ENCODE assay signal across 10 cellular contexts in the genomic region with DNA sequence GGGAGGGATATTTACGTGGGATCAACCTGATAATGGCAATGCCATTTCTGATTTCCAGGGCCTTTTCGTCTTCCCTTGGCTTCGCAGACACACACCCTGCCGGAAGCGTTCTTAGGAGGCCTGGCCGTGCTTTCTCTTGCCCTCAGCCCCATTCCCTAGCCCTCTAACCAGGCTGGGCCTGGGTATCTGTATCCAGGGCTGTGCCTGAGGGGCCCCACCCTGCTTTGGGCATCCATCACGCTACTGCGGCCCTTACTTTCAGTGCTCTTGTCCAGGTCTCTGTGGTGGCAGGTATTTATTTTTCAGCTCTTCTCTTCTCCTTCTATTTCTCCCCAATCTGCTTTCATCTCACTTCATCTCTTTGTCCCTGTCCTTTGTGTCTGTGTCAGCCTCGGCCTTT.
A peak's percentile ranks its signal among the peaks of the same experiment; 100 is the strongest.
DNase-seq lines count a peak whose midpoint lies in the region; ATAC-seq, FAIRE-seq and TF ChIP-seq lines count a peak whose summit lies in the region.
"Had no signal": no experiment of that assay in that cellular context is flagged by ENCODE, and none has a peak within 500 bp of the region (broad histone marks: within the 10 kb centered on the region; RNA-seq: fewer than 3 reads in every experiment).

No MANE protein-coding gene starts in this region.

- H3K4me2 ChIP-seq in hepatocyte: peak overlapping the region; percentile 60
- no peak overlapping the region for H3K4me2 ChIP-seq in smooth muscle cell

- intact Hi-C loops in psoas muscle (cut with DNase I): loop anchor here in 1 of 2 donors (5.0 kb wide), 1 partner anchor 33 kb away; no protein-coding TSS in a partner anchor

- H3K9me3 ChIP-seq in RWPE2 (ENCODE audit: severe bottlenecking): no peaks in the 10 kb centered on the region
- H3K9me3 ChIP-seq in hepatocyte (ENCODE audit: low read depth): no peaks in the 10 kb centered on the region
- H3K9me3 ChIP-seq in psoas muscle: no peaks in the 10 kb centered on the region
- no peaks in the 10 kb centered on the region for H3K9me3 ChIP-seq in smooth muscle cell (replicated peaks; ENCODE audit: low read depth)

- H3K36me3 ChIP-seq in ACC112 (ENCODE audit: insufficient read depth, low read length) (0 out of 2 replicates have a peak, but pooled peaks cover 3% of the 10 kb centered on the region), RWPE2 (ENCODE audit: low read depth) (peaks cover 4% of the 10 kb centered on the region; the same call in 1 of the 2 replicates), hepatocyte (replicated peaks; ENCODE audit: insufficient read depth, low read depth) (no peaks in the 10 kb centered on the region), psoas muscle (ENCODE audit: insufficient read depth in 1 of 2, low read depth in 1 of 2) (no peaks in the 10 kb centered on the region), smooth muscle cell (ENCODE audit: low read depth) (no peaks in the 10 kb centered on the region)

- TF ChIP-seq CTCF in RWPE2 (IDR thresholded peaks at IDR 0.05; ENCODE audit: poor library complexity, severe bottlenecking) (no peak), hepatocyte (IDR thresholded peaks at IDR 0.05; ENCODE audit: poor library complexity) (no peak), psoas muscle (IDR thresholded peaks at IDR 0.05) (no peak), smooth muscle cell (IDR thresholded peaks at IDR 0.05; ENCODE audit: borderline replicate concordance, insufficient read depth, poor library complexity, severe bottlenecking) (no peak)

- H3K4me1 ChIP-seq in ACC112 (ENCODE audit: control insufficient read depth, insufficient read depth, low read length, unreplicated experiment): peaks cover 91% of the 10 kb centered on the region
- H3K4me1 ChIP-seq in RWPE2 (ENCODE audit: insufficient read depth, poor library complexity, severe bottlenecking): peaks cover 80% of the 10 kb centered on the region
- peaks cover 87% of the 10 kb centered on the region for H3K4me1 ChIP-seq in hepatocyte (ENCODE audit: insufficient read depth)
- H3K4me1 ChIP-seq in psoas muscle: peaks cover 89% of the 10 kb centered on the region
- peaks cover 30% of the 10 kb centered on the region for H3K4me1 ChIP-seq in smooth muscle cell (ENCODE audit: low read depth)

- H2AFZ ChIP-seq in ACC112 (ENCODE audit: low read length, unreplicated experiment) (no peak overlapping the region), hepatocyte (no peak overlapping the region), smooth muscle cell (ENCODE audit: low read depth) (no peak overlapping the region)

- no peak for TF ChIP-seq POLR2A in GM12892 (IDR thresholded peaks at IDR 0.05; ENCODE audit: low read depth, low read length)

- H3K9ac ChIP-seq in smooth muscle cell (ENCODE audit: low read depth): no peak overlapping the region

- no peak for DNase-seq in RWPE2 (ENCODE audit: low spot score)
- no peak for DNase-seq in hepatocyte (ENCODE audit: low spot score)
- DNase-seq in psoas muscle: peak in 1 of 2 donors; percentile 54
- no peak for DNase-seq in smooth muscle cell (lab: John Stamatoyannopoulos, UW; ENCODE audit: unreplicated experiment)
- DNase-seq in activated T-cell treated with anti-CD3 and anti-CD28 coated beads, Interleukin-2, amount 50 U/mL, for 1 hour: no peak
- no peak for DNase-seq in AG20443 (ENCODE audit: low spot score)
- no peak for DNase-seq in GM12892 (ENCODE audit: insufficient read length)
- DNase-seq: IMR-90, NCI-H1694 treated with DMSO at 0.1 percent for 48 hours had no signal

- H3K27me3 ChIP-seq in ACC112 (ENCODE audit: insufficient read depth, low read length) (no peaks in the 10 kb centered on the region), RWPE2 (ENCODE audit: insufficient read depth, poor library complexity, severe bottlenecking) (no peaks in the 10 kb centered on the region), hepatocyte (no peaks in the 10 kb centered on the region), psoas muscle (ENCODE audit: insufficient read depth in 3 of 3, low read length in 2 of 3) (no peaks in the 10 kb centered on the region), smooth muscle cell (ENCODE audit: low read depth) (peaks cover 7% of the 10 kb centered on the region)

- WGBS in hepatocyte (ENCODE audit: low lambda C conversion rate, missing lambda C conversion rate): 94% methylated on average over 9 of the region's 9 CpGs
- WGBS in psoas muscle, 3 donors: 50 to 78% (median 56%) methylated on average over 9 of the region's 9 CpGs
- WGBS in smooth muscle cell (ENCODE audit: low lambda C conversion rate): 95% methylated on average over 9 of the region's 9 CpGs

- H3K27ac ChIP-seq in ACC112 (ENCODE audit: low read depth, low read length): peak overlapping the region; percentile 96
- peak overlapping the region; percentile 99 for H3K27ac ChIP-seq in RWPE2 (ENCODE audit: poor library complexity, severe bottlenecking)
- H3K27ac ChIP-seq in hepatocyte: peak overlapping the region; percentile 96
- peak overlapping the region; percentile 99 for H3K27ac ChIP-seq in psoas muscle
- no peak overlapping the region for H3K27ac ChIP-seq in smooth muscle cell (ENCODE audit: low read depth)

- H4K20me1 ChIP-seq in hepatocyte (ENCODE audit: insufficient read depth, poor library complexity, severe bottlenecking) (no peaks in the 10 kb centered on the region), smooth muscle cell (ENCODE audit: low read depth) (no peaks in the 10 kb centered on the region)

- H3F3A ChIP-seq in smooth muscle cell (ENCODE audit: low read depth): no peaks in the 10 kb centered on the region

- FAIRE-seq in GM12892 (lab: Jason Lieb, UNC): no peak

- H3K79me2 ChIP-seq in ACC112 (ENCODE audit: control insufficient read depth, insufficient read depth, low read length, unreplicated experiment): peaks cover 74% of the 10 kb centered on the region
- H3K79me2 ChIP-seq in hepatocyte: peaks cover 39% of the 10 kb centered on the region
- H3K79me2 ChIP-seq in smooth muscle cell (ENCODE audit: low read depth): no peaks in the 10 kb centered on the region

- no peaks in the 10 kb centered on the region for H3K9me2 ChIP-seq in hepatocyte (replicated peaks; ENCODE audit: insufficient read depth)

- ATAC-seq in RWPE2 (ENCODE audit: low read depth) (no peak), psoas muscle (no peak)

- H3K4me3 ChIP-seq in ACC112 (ENCODE audit: low read depth, low read length): no peak overlapping the region
- H3K4me3 ChIP-seq in RWPE2 (ENCODE audit: severe bottlenecking): no peak overlapping the region
- no peak overlapping the region for H3K4me3 ChIP-seq in hepatocyte
- H3K4me3 ChIP-seq in psoas muscle: peak overlapping the region; percentile 62
- H3K4me3 ChIP-seq in smooth muscle cell: no peak overlapping the region
